In genomic region chr1:193111641-193112090, GRCh38 we compare ENCODE assay signal across 1 cellular context.
TF ChIP-seq lines count a peak whose summit lies in the region.

No MANE protein-coding gene starts in this region.

TF ChIP-seq in HepG2, 621 proteins besides CTCF, POLR2A, EP300 and RAD21 (continued from another document and continues in another):
- TF ChIP-seq ATF4 (CRISPR knock-in tag; IDR thresholded peaks at IDR 0.05) (peak in 1 of 2 experiments; percentile 97; a peak in 2 of 4 replicates), DPF2 (CRISPR knock-in tag; IDR thresholded peaks at IDR 0.05; ENCODE audit: borderline replicate concordance, low read depth) (no peak), ZNF124 (CRISPR knock-in tag; IDR thresholded peaks at IDR 0.05) (no peak; the same call in 1 of the 2 replicates), PHF20 (CRISPR knock-in tag; IDR thresholded peaks at IDR 0.05) (no peak), MLLT10 (CRISPR knock-in tag; IDR thresholded peaks at IDR 0.05) (no peak), SMC3 (IDR thresholded peaks at IDR 0.05; ENCODE audit: low read length) (peak; percentile 9; the same call in 1 of the 2 replicates), ZNF614 (CRISPR knock-in tag; IDR thresholded peaks at IDR 0.05; ENCODE audit: borderline replicate concordance) (no peak), ZNF557 (CRISPR knock-in tag; IDR thresholded peaks at IDR 0.05) (no peak), MTA3 (CRISPR knock-in tag; IDR thresholded peaks at IDR 0.05) (no peak), DDIT3 (CRISPR knock-in tag; IDR thresholded peaks at IDR 0.05) (no peak), E2F1 (CRISPR knock-in tag; IDR thresholded peaks at IDR 0.05) (no peak), KAT7 (CRISPR knock-in tag; IDR thresholded peaks at IDR 0.05; ENCODE audit: borderline replicate concordance) (no peak), ZBTB34 (CRISPR knock-in tag; IDR thresholded peaks at IDR 0.05) (no peak), ZGPAT (CRISPR knock-in tag; IDR thresholded peaks at IDR 0.05) (peak; percentile 45; the same call in 1 of the 2 replicates), RFX3 (CRISPR knock-in tag; IDR thresholded peaks at IDR 0.05) (no peak), ATF5 (CRISPR knock-in tag; IDR thresholded peaks at IDR 0.05; ENCODE audit: low read depth) (no peak), CC2D1A (CRISPR knock-in tag; IDR thresholded peaks at IDR 0.05) (no peak), ZFP90 (CRISPR knock-in tag; IDR thresholded peaks at IDR 0.05; ENCODE audit: borderline replicate concordance) (no peak), TSC22D2 (CRISPR knock-in tag; IDR thresholded peaks at IDR 0.05; ENCODE audit: borderline replicate concordance) (0 out of 2 replicates have a peak, but pooled peaks have one; percentile 4), ZNF644 (CRISPR knock-in tag; IDR thresholded peaks at IDR 0.05; ENCODE audit: low read depth) (peak; percentile 63), MBD4 (IDR thresholded peaks at IDR 0.05; ENCODE audit: borderline replicate concordance, low read length) (no peak), NFRKB (IDR thresholded peaks at IDR 0.05) (no peak), TRAFD1 (CRISPR knock-in tag; IDR thresholded peaks at IDR 0.05; ENCODE audit: borderline replicate concordance) (no peak), ZNF256 (CRISPR knock-in tag; conservative IDR thresholded peaks at IDR 0.05) (no peak), ZNF660 (CRISPR knock-in tag; IDR thresholded peaks at IDR 0.05; ENCODE audit: borderline replicate concordance, low read depth) (no peak), ATF2 (CRISPR knock-in tag; IDR thresholded peaks at IDR 0.05) (peak; percentile 86), ZBTB26 (CRISPR knock-in tag; IDR thresholded peaks at IDR 0.05; ENCODE audit: borderline replicate concordance) (no peak), TBX2 (CRISPR knock-in tag; IDR thresholded peaks at IDR 0.05; ENCODE audit: borderline replicate concordance) (no peak), STAG1 (CRISPR knock-in tag; IDR thresholded peaks at IDR 0.05) (no peak), ATAD3A (CRISPR knock-in tag; IDR thresholded peaks at IDR 0.05) (no peak), ZNF570 (CRISPR knock-in tag; IDR thresholded peaks at IDR 0.05; ENCODE audit: borderline replicate concordance) (no peak), HDAC2 (CRISPR knock-in tag; IDR thresholded peaks at IDR 0.05) (peak; percentile 57; the same call in 1 of the 2 replicates), BCL3 (CRISPR knock-in tag; IDR thresholded peaks at IDR 0.05) (no peak), ZNF253 (CRISPR knock-in tag; IDR thresholded peaks at IDR 0.05; ENCODE audit: borderline replicate concordance) (no peak), ZNF343 (CRISPR knock-in tag; IDR thresholded peaks at IDR 0.05) (no peak), GTF3A (CRISPR knock-in tag; conservative IDR thresholded peaks at IDR 0.05) (no peak), ZNF672 (CRISPR knock-in tag; IDR thresholded peaks at IDR 0.05) (no peak), ZSCAN29 (CRISPR knock-in tag; conservative IDR thresholded peaks at IDR 0.05) (no peak), NR2F2 (IDR thresholded peaks at IDR 0.05; ENCODE audit: borderline replicate concordance, low read depth) (no peak)
- TF ChIP-seq, protein P1, sequence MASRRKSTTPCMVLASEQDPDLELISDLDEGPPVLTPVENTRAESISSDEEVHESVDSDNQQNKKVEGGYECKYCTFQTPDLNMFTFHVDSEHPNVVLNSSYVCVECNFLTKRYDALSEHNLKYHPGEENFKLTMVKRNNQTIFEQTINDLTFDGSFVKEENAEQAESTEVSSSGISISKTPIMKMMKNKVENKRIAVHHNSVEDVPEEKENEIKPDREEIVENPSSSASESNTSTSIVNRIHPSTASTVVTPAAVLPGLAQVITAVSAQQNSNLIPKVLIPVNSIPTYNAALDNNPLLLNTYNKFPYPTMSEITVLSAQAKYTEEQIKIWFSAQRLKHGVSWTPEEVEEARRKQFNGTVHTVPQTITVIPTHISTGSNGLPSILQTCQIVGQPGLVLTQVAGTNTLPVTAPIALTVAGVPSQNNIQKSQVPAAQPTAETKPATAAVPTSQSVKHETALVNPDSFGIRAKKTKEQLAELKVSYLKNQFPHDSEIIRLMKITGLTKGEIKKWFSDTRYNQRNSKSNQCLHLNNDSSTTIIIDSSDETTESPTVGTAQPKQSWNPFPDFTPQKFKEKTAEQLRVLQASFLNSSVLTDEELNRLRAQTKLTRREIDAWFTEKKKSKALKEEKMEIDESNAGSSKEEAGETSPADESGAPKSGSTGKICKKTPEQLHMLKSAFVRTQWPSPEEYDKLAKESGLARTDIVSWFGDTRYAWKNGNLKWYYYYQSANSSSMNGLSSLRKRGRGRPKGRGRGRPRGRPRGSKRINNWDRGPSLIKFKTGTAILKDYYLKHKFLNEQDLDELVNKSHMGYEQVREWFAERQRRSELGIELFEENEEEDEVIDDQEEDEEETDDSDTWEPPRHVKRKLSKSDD (CRISPR knock-in tag; IDR thresholded peaks at IDR 0.05; ENCODE audit: low read depth), result no peak
- TF ChIP-seq, protein P2, sequence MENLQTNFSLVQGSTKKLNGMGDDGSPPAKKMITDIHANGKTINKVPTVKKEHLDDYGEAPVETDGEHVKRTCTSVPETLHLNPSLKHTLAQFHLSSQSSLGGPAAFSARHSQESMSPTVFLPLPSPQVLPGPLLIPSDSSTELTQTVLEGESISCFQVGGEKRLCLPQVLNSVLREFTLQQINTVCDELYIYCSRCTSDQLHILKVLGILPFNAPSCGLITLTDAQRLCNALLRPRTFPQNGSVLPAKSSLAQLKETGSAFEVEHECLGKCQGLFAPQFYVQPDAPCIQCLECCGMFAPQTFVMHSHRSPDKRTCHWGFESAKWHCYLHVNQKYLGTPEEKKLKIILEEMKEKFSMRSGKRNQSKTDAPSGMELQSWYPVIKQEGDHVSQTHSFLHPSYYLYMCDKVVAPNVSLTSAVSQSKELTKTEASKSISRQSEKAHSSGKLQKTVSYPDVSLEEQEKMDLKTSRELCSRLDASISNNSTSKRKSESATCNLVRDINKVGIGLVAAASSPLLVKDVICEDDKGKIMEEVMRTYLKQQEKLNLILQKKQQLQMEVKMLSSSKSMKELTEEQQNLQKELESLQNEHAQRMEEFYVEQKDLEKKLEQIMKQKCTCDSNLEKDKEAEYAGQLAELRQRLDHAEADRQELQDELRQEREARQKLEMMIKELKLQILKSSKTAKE (CRISPR knock-in tag; IDR thresholded peaks at IDR 0.05; ENCODE audit: borderline replicate concordance), result no peak
- TF ChIP-seq, protein P3, sequence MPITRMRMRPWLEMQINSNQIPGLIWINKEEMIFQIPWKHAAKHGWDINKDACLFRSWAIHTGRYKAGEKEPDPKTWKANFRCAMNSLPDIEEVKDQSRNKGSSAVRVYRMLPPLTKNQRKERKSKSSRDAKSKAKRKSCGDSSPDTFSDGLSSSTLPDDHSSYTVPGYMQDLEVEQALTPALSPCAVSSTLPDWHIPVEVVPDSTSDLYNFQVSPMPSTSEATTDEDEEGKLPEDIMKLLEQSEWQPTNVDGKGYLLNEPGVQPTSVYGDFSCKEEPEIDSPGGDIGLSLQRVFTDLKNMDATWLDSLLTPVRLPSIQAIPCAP (CRISPR knock-in tag; IDR thresholded peaks at IDR 0.05; ENCODE audit: low read depth), result no peak
- TF ChIP-seq, protein P4, sequence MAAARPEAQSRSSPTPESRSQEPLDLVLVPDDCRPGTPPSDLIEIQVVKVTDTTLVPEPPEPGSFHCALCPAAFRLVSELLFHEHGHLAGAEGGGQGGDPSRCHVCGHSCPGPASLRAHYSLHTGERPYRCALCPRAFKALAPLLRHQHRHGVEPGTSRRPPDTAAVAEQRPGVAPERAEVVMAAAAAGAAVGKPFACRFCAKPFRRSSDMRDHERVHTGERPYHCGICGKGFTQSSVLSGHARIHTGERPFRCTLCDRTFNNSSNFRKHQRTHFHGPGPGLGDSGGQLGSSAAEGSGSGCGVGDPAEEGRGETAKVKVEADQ (CRISPR knock-in tag; IDR thresholded peaks at IDR 0.05; ENCODE audit: borderline replicate concordance), result no peak
